ENCODE assay signal across 33 cellular contexts in genomic region chr6:168732676-168733075, GRCh38.
DNase-seq lines count a peak whose midpoint lies in the region; ATAC-seq, FAIRE-seq and TF ChIP-seq lines count a peak whose summit lies in the region.
"Had no signal": no experiment of that assay in that cellular context is flagged by ENCODE, and none has a peak within 500 bp of the region (broad histone marks: within the 10 kb centered on the region; RNA-seq: fewer than 3 reads in every experiment).

No MANE protein-coding gene starts in this region.

- H3K27ac ChIP-seq in HepG2 (ENCODE audit: extremely low read length, insufficient read depth, low read length): no peak overlapping the region
- H3K27ac ChIP-seq in right lobe of liver: no peak overlapping the region
- no peak overlapping the region for H3K27ac ChIP-seq in K562 (ENCODE audit: extremely low read depth, low read depth, low read length)
- H3K27ac ChIP-seq: 22Rv1; A549; BLaER1; BLaER1 treated with 17β-estradiol and CSF1 and Interleukin-3, amounts not matched to agents 10 nM and 100 nM; C4-2B had no signal

- TF ChIP-seq EP300 in HepG2 (IDR thresholded peaks at IDR 0.05; ENCODE audit: low read depth in 2 of 2, low read length in 2 of 2) (no peak), HepG2 (CRISPR knock-in tag; IDR thresholded peaks at IDR 0.05; ENCODE audit: borderline replicate concordance) (no peak), K562 (IDR thresholded peaks at IDR 0.05; ENCODE audit: low read length) (no peak)

- no peak overlapping the region for H3K4me2 ChIP-seq in HepG2 (ENCODE audit: low read depth, low read length)
- H3K4me2 ChIP-seq in K562 (ENCODE audit: insufficient read depth, low read length): no peak overlapping the region
- H3K4me2 ChIP-seq: A549; BLaER1; BLaER1 treated with 17β-estradiol and CSF1 and Interleukin-3, amounts not matched to agents 10 nM and 100 nM had no signal

- no peaks in the 10 kb centered on the region for H3K36me3 ChIP-seq in HepG2 (replicated peaks in 1 of 2; ENCODE audit: control insufficient read depth in 1 of 2, insufficient read depth in 2 of 2, low read length in 2 of 2)
- no peaks in the 10 kb centered on the region for H3K36me3 ChIP-seq in right lobe of liver
- H3K36me3 ChIP-seq in K562 (ENCODE audit: control insufficient read depth, insufficient read depth, low read length): no peaks in the 10 kb centered on the region
- H3K36me3 ChIP-seq: BE2C; BLaER1; BLaER1 treated with 17β-estradiol and CSF1 and Interleukin-3, amounts not matched to agents 10 nM and 100 nM had no signal

- H2AFZ ChIP-seq in HepG2 (ENCODE audit: low read length) (no peak overlapping the region), K562 (ENCODE audit: low read depth, low read length) (no peak overlapping the region)

- FAIRE-seq in HepG2 (lab: Jason Lieb, UNC) (no peak), K562 (lab: Jason Lieb, UNC) (no peak)
- FAIRE-seq: A204.1, A549, D721Med had no signal

- H3K4me3 ChIP-seq in HepG2 (replicated peaks in 1 of 3; ENCODE audit: insufficient read depth in 1 of 3, low read depth in 2 of 3, low read length in 3 of 3): no peak overlapping the region
- H3K4me3 ChIP-seq in right lobe of liver: no peak overlapping the region
- H3K4me3 ChIP-seq in K562: no peak overlapping the region
- H3K4me3 ChIP-seq: A549; BLaER1; BLaER1 treated with 17β-estradiol and CSF1 and Interleukin-3, amounts not matched to agents 10 nM and 100 nM had no signal

- DNase-seq in HepG2 (ENCODE audit: low spot score) (no peak), right lobe of liver (no peak), K562 (ENCODE audit: extremely low read depth in 1 of 4, low spot score in 3 of 4) (no peak), retina (peak; percentile 44), kidney tubule cell (ENCODE audit: low spot score) (no peak)
- DNase-seq: 8988T; ACHN; AML-193; BE2C; C1 segment of cervical spinal cord; Caco-2; Calu3; CD4-positive, alpha-beta memory T cell; CD4-positive, alpha-beta T cell; CD4-positive, CD25-positive, alpha-beta regulatory T cell; CD8-positive, alpha-beta memory T cell; CD8-positive, alpha-beta T cell; COR-L47; DMS 273 treated with DMSO at 0.1 percent for 48 hours; DMS153; DMS53; DMS79; DMS79 treated with DMSO at 0.1 percent for 48 hours; DND-41; EL had no signal

- TF ChIP-seq CTCF in HepG2 (CRISPR knock-in tag; IDR thresholded peaks at IDR 0.05) (no peak), right lobe of liver (IDR thresholded peaks at IDR 0.05) (no peak), K562 (IDR thresholded peaks at IDR 0.05 in 2 of 3, conservative IDR thresholded peaks at IDR 0.05 in 1 of 3; ENCODE audit: insufficient read depth in 2 of 3, low read depth in 1 of 3, low read length in 3 of 3) (no peak)

- POLR2A ChIA-PET in HepG2 (lab: Yijun Ruan, JAX) (no interaction called here), K562 (lab: Yijun Ruan, JAX) (no interaction called here)

- in situ Hi-C loops in HepG2 (cut with HindIII; ENCODE audit: extremely low pct_ligation_motif_present, low pct_unique_long_range_greater_than_20kb): no loop called here
- in situ Hi-C loops in K562 (cut with MboI): no loop called here

- intact Hi-C loops in HepG2 (cut with micrococcal nuclease; ENCODE audit: unreplicated experiment): no loop called here
- intact Hi-C loops in right lobe of liver (cut with DNase I): no loop called here
- intact Hi-C loops in K562 (cut with micrococcal nuclease): no loop called here

- H3K4me1 ChIP-seq in HepG2 (ENCODE audit: insufficient read depth, low read length): no peaks in the 10 kb centered on the region
- H3K4me1 ChIP-seq in right lobe of liver: no peaks in the 10 kb centered on the region
- H3K4me1 ChIP-seq in K562 (replicated peaks in 1 of 2; ENCODE audit: control insufficient read depth in 2 of 2, insufficient read depth in 2 of 2, low read length in 2 of 2): no peaks in the 10 kb centered on the region
- H3K4me1 ChIP-seq: A549; BE2C; BLaER1; BLaER1 treated with 17β-estradiol and CSF1 and Interleukin-3, amounts not matched to agents 10 nM and 100 nM; Caco-2 had no signal

- TF ChIP-seq RAD21 in HepG2 (CRISPR knock-in tag; IDR thresholded peaks at IDR 0.05): no peak
- TF ChIP-seq RAD21 in K562 (CRISPR knock-in tag; conservative IDR thresholded peaks at IDR 0.05 in 1 of 2, IDR thresholded peaks at IDR 0.05 in 1 of 2): no peak

- TF ChIP-seq POLR2A in HepG2 (IDR thresholded peaks at IDR 0.05; ENCODE audit: insufficient read depth in 1 of 2, low read depth in 2 of 2, low read length in 2 of 2) (no peak), right lobe of liver (IDR thresholded peaks at IDR 0.05) (no peak), K562 (conservative IDR thresholded peaks at IDR 0.05) (no peak)

- WGBS in HepG2 (ENCODE audit: low lambda C conversion rate): 47% methylated on average over 8 of the region's 8 CpGs
- WGBS in right lobe of liver (ENCODE audit: insufficient coverage, low coverage, low lambda C conversion rate, missing lambda C conversion rate): 64% methylated on average over 8 of the region's 8 CpGs
- 0% methylated on average over 8 of the region's 8 CpGs for WGBS in K562 (ENCODE audit: insufficient coverage, low coverage, missing lambda C conversion rate)

- H4K20me1 ChIP-seq in HepG2 (ENCODE audit: insufficient read depth, low read length): no peaks in the 10 kb centered on the region
- H4K20me1 ChIP-seq in K562 (replicated peaks; ENCODE audit: control insufficient read depth, insufficient read depth, low read length): no peaks in the 10 kb centered on the region
- H4K20me1 ChIP-seq: BLaER1; BLaER1 treated with 17β-estradiol and CSF1 and Interleukin-3, amounts not matched to agents 10 nM and 100 nM had no signal

- peaks cover 2 to 34% of the 10 kb centered on the region in 2 experiments; a peak in 3 of 5 replicates for H3K27me3 ChIP-seq in HepG2 (ENCODE audit: control insufficient read depth in 1 of 2, insufficient read depth in 2 of 2, low read length in 2 of 2)
- H3K27me3 ChIP-seq in right lobe of liver: no peaks in the 10 kb centered on the region
- peaks cover 13 to 28% of the 10 kb centered on the region in 2 experiments; a peak in 3 of 5 replicates for H3K27me3 ChIP-seq in K562 (ENCODE audit: control insufficient read depth in 2 of 2, insufficient read depth in 2 of 2, low read length in 2 of 2)
- H3K27me3 ChIP-seq: BE2C; BLaER1; BLaER1 treated with 17β-estradiol and CSF1 and Interleukin-3, amounts not matched to agents 10 nM and 100 nM had no signal

- H3K9me3 ChIP-seq in HepG2 (ENCODE audit: low read length): no peaks in the 10 kb centered on the region
- H3K9me3 ChIP-seq in right lobe of liver: no peaks in the 10 kb centered on the region
- H3K9me3 ChIP-seq in K562 (replicated peaks; ENCODE audit: control insufficient read depth, insufficient read depth, low read depth, low read length): no peaks in the 10 kb centered on the region; the same call in 1 of the 2 replicates
- H3K9me3 ChIP-seq: A549, BE2C, Caco-2 had no signal

- ATAC-seq in HepG2: no peak
- ATAC-seq in right lobe of liver: no peak
- ATAC-seq in K562: no peak
- ATAC-seq in HG02885 (IDR thresholded peaks at IDR 0.05; ENCODE audit: poor library complexity, unreplicated experiment): no peak
- ATAC-seq: A549; CD8-positive, alpha-beta T cell had no signal

- H3K79me2 ChIP-seq in HepG2 (ENCODE audit: insufficient read depth, low read length): no peaks in the 10 kb centered on the region
- no peaks in the 10 kb centered on the region for H3K79me2 ChIP-seq in K562 (ENCODE audit: control insufficient read depth, insufficient read depth, low read length)

- no peaks in the 10 kb centered on the region for H3K9me1 ChIP-seq in K562 (ENCODE audit: control insufficient read depth, insufficient read depth, low read length)

- H3K9ac ChIP-seq in HepG2 (ENCODE audit: insufficient read depth, low read depth, low read length) (no peak overlapping the region), K562 (ENCODE audit: insufficient read depth in 1 of 2, low read depth in 2 of 2, low read length in 2 of 2) (no peak overlapping the region)
- H3K9ac ChIP-seq: BLaER1; BLaER1 treated with 17β-estradiol and CSF1 and Interleukin-3, amounts not matched to agents 10 nM and 100 nM had no signal

- no TSS peak for BruUV-seq in HepG2 (replicated peaks; lab: Mats Ljungman, UMichigan)
- no TSS peak for BruUV-seq in K562 (replicated peaks; lab: Mats Ljungman, UMichigan)

- CTCF ChIA-PET in HepG2 (lab: Yijun Ruan, JAX; ENCODE audit: low intra/inter-chr PET ratio, low total read pairs): no interaction called here
- CTCF ChIA-PET in K562 (lab: Yijun Ruan, JAX; ENCODE audit: low intra/inter-chr PET ratio): no interaction called here

TF ChIP-seq in HepG2, 621 proteins besides CTCF, POLR2A, EP300 and RAD21 (continues in another document):
- TF ChIP-seq ZKSCAN1 (IDR thresholded peaks at IDR 0.05; ENCODE audit: low read length) (peak; percentile 71), ZNF292 (CRISPR knock-in tag; IDR thresholded peaks at IDR 0.05; ENCODE audit: borderline replicate concordance, low read depth) (no peak)
- TF ChIP-seq, protein P1, sequence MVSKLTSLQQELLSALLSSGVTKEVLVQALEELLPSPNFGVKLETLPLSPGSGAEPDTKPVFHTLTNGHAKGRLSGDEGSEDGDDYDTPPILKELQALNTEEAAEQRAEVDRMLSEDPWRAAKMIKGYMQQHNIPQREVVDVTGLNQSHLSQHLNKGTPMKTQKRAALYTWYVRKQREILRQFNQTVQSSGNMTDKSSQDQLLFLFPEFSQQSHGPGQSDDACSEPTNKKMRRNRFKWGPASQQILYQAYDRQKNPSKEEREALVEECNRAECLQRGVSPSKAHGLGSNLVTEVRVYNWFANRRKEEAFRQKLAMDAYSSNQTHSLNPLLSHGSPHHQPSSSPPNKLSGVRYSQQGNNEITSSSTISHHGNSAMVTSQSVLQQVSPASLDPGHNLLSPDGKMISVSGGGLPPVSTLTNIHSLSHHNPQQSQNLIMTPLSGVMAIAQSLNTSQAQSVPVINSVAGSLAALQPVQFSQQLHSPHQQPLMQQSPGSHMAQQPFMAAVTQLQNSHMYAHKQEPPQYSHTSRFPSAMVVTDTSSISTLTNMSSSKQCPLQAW (CRISPR knock-in tag; IDR thresholded peaks at IDR 0.05): no peak

TF ChIP-seq in K562, 482 proteins besides CTCF, POLR2A, EP300 and RAD21:
- TF ChIP-seq NFRKB (IDR thresholded peaks at IDR 0.05; ENCODE audit: low read depth) (no peak), ZKSCAN1 (IDR thresholded peaks at IDR 0.05; ENCODE audit: low read depth, low read length) (peak; percentile 91), LEF1 (IDR thresholded peaks at IDR 0.05) (no peak), ZNF134 (CRISPR knock-in tag; conservative IDR thresholded peaks at IDR 0.05) (no peak), FOXJ2 (tag; IDR thresholded peaks at IDR 0.05) (no peak)

Comparison
In these comparisons a context has a peak if more than half of its experiments do, and no peak if none do; other contexts are left out.
1. Of the 241 proteins assayed by ChIP-seq in both HepG2 and K562: peak only in HepG2: none; only in K562: none; in both: ZKSCAN1; in neither: 240.